1 cellular context compared by ENCODE assay signal in genomic region chr12:52860102-52860838, GRCh38.
A peak's percentile ranks its signal among the peaks of the same experiment; 100 is the strongest.
TF ChIP-seq lines count a peak whose summit lies in the region.

No MANE protein-coding gene starts in this region.

TF ChIP-seq in K562, 482 proteins besides CTCF, POLR2A, EP300 and RAD21:
- TF ChIP-seq VEZF1 (CRISPR knock-in tag; IDR thresholded peaks at IDR 0.05) (no peak), CEBPB (tag; IDR thresholded peaks at IDR 0.05) (peak; percentile 55), ATF3 (IDR thresholded peaks at IDR 0.05) (no peak), ATF3 (CRISPR knock-in tag; conservative IDR thresholded peaks at IDR 0.05) (no peak), ZNF57 (CRISPR knock-in tag; IDR thresholded peaks at IDR 0.05) (no peak), DEAF1 (CRISPR knock-in tag; IDR thresholded peaks at IDR 0.05) (no peak)
